13 cellular contexts compared by ENCODE assay signal in genomic region chr6:159463440-159463839, GRCh38.
DNase-seq lines count a peak whose midpoint lies in the region; ATAC-seq and TF ChIP-seq lines count a peak whose summit lies in the region.
"Had no signal": no experiment of that assay in that cellular context is flagged by ENCODE, and none has a peak within 500 bp of the region (broad histone marks: within the 10 kb centered on the region; RNA-seq: fewer than 3 reads in every experiment).

No MANE protein-coding gene starts in this region.

- H3K9me3 ChIP-seq in cardiac muscle cell (ENCODE audit: low read depth) (no peaks in the 10 kb centered on the region), OCI-LY7 (ENCODE audit: low read length) (peaks cover 4% of the 10 kb centered on the region; the same call in 1 of the 2 replicates), tibial artery (no peaks in the 10 kb centered on the region)
- H3K9me3 ChIP-seq: BLaER1 had no signal

- CTCF ChIA-PET in OCI-LY7 (lab: Charles Lee; ENCODE audit: unreplicated experiment): no interaction called here

- no peaks in the 10 kb centered on the region for H3K9me3 Mint-ChIP-seq in natural killer cell

- H3K27ac ChIP-seq in cardiac muscle cell (no peak overlapping the region), OCI-LY7 (ENCODE audit: low read depth, low read length, poor library complexity, severe bottlenecking) (peak overlapping the region; percentile 89), tibial artery (no peak overlapping the region)
- H3K27ac ChIP-seq: BLaER1 had no signal

- no TSS peak for BruUV-seq in OCI-LY7 (replicated peaks; lab: Mats Ljungman, UMichigan)

- no peak for ATAC-seq in Right ventricle myocardium inferior
- ATAC-seq in HG03196 (IDR thresholded peaks at IDR 0.05; ENCODE audit: unreplicated experiment): no peak
- no peak for ATAC-seq in natural killer cell

- H3K36me3 Mint-ChIP-seq in natural killer cell: no peaks in the 10 kb centered on the region

- peaks cover 6 to 23% of the 10 kb centered on the region in 2 donors for H3K27me3 Mint-ChIP-seq in natural killer cell (ENCODE audit: low read depth in 2 of 2)

- H3K4me1 Mint-ChIP-seq in natural killer cell: no peaks in the 10 kb centered on the region

- H3K4me1 ChIP-seq in cardiac muscle cell (ENCODE audit: low read depth) (no peaks in the 10 kb centered on the region), OCI-LY7 (ENCODE audit: insufficient read depth, low read length, poor library complexity, severe bottlenecking) (peaks cover 91% of the 10 kb centered on the region), tibial artery (peaks cover 0 to 6% (median 0%) of the 10 kb centered on the region in 4 donors)

- no peaks in the 10 kb centered on the region for H3K36me3 ChIP-seq in cardiac muscle cell
- no peaks in the 10 kb centered on the region for H3K36me3 ChIP-seq in OCI-LY7 (ENCODE audit: insufficient read depth, low read length)
- H3K36me3 ChIP-seq in tibial artery: no peaks in the 10 kb centered on the region
- H3K36me3 ChIP-seq: BLaER1 had no signal

- POLR2A ChIA-PET in OCI-LY7 (lab: Charles Lee): interaction anchor here (0.9 to 3.8 kb wide), 4 partner anchors 20 to 250 kb away, joined by 3 to 30 read pairs (median 4); no protein-coding TSS in a partner anchor

- DNase-seq in cardiac muscle cell (ENCODE audit: low read depth in 1 of 2, low spot score in 1 of 2) (peak in 1 of 2 donors; percentile 56), Right ventricle myocardium inferior (ENCODE audit: missing footprints) (no peak), OCI-LY7 (ENCODE audit: low spot score) (peak; percentile 72), fibroblast of mammary gland (ENCODE audit: low read depth) (peak; percentile 32), tibial artery (no peak), amniotic stem cell (lab: John Stamatoyannopoulos, UW) (no peak), natural killer cell (no peak)
- DNase-seq: activated naive CD4-positive, alpha-beta T cell treated with anti-CD3 and anti-CD28 coated beads, Interleukin-2, amount 50 U/mL, for 16 hours; NCI-H1436; nucleus accumbens; T-helper 9 cell had no signal

- peak overlapping the region; percentile 57; the same call in 1 of the 2 replicates for H2AFZ ChIP-seq in OCI-LY7 (ENCODE audit: low read length)

- no peak overlapping the region for H3K27ac Mint-ChIP-seq in natural killer cell

- no peaks in the 10 kb centered on the region for H4K20me1 ChIP-seq in OCI-LY7 (ENCODE audit: insufficient read depth, low read length)
- H4K20me1 ChIP-seq: BLaER1 had no signal

- peak; percentile 54 for TF ChIP-seq CTCF in cardiac muscle cell (IDR thresholded peaks at IDR 0.05; ENCODE audit: low read depth, low read length)
- peak; percentile 80 for TF ChIP-seq CTCF in OCI-LY7 (conservative IDR thresholded peaks at IDR 0.05; ENCODE audit: low read length)
- peak; percentile 43 for TF ChIP-seq CTCF in fibroblast of mammary gland (conservative IDR thresholded peaks at IDR 0.05; ENCODE audit: control insufficient read depth, insufficient read depth, low read depth, low read length)
- TF ChIP-seq CTCF in tibial artery (IDR thresholded peaks at IDR 0.05): peak; percentile 26 to 28
- no peak for TF ChIP-seq CTCF in natural killer cell (IDR thresholded peaks at IDR 0.05)

- no peak overlapping the region for H3K4me3 Mint-ChIP-seq in natural killer cell

- H3K4me3 ChIP-seq in cardiac muscle cell (no peak overlapping the region), OCI-LY7 (ENCODE audit: low read depth, low read length, poor library complexity, severe bottlenecking) (no peak overlapping the region), fibroblast of mammary gland (ENCODE audit: control insufficient read depth, low read depth, low read length) (no peak overlapping the region), tibial artery (no peak overlapping the region)
- H3K4me3 ChIP-seq: BLaER1 had no signal

- no peaks in the 10 kb centered on the region for H3K9me2 ChIP-seq in OCI-LY7 (ENCODE audit: insufficient read depth, low read length)

- H3K27me3 ChIP-seq in cardiac muscle cell: no peaks in the 10 kb centered on the region
- H3K27me3 ChIP-seq in tibial artery: no peaks in the 10 kb centered on the region
- H3K27me3 ChIP-seq: BLaER1 had no signal

- no peaks in the 10 kb centered on the region for H3K79me2 ChIP-seq in OCI-LY7 (ENCODE audit: insufficient read depth, low read depth, low read length)

- intact Hi-C loops in Right ventricle myocardium inferior (cut with DNase I) (no loop called here), OCI-LY7 (cut with micrococcal nuclease; ENCODE audit: unreplicated experiment) (loop anchor here (1.0 to 10.0 kb wide), 3 partner anchors 189 to 419 kb away; partner anchors contain the start of gene TAGAP), tibial artery (cut with DNase I; ENCODE audit: low total_unique reads) (loop anchor here (5.0 kb wide), 1 partner anchor 291 kb away; no protein-coding TSS in a partner anchor), natural killer cell (cut with micrococcal nuclease) (no loop called here)

- peak overlapping the region; percentile 65 for H3K4me2 ChIP-seq in OCI-LY7 (ENCODE audit: low read length)
- H3K4me2 ChIP-seq: BLaER1 had no signal

Comparison
In these comparisons a context has a peak if more than half of its experiments do, and no peak if none do; other contexts are left out.
1. DNase-seq: peak in OCI-LY7 (single experiment) and fibroblast of mammary gland (single experiment); none in Right ventricle myocardium inferior (single experiment), tibial artery (0 of 2), amniotic stem cell (single experiment) and natural killer cell (single experiment).
2. intact Hi-C loops: an anchor here in OCI-LY7 (1.0 to 10.0 kb wide) and tibial artery (5.0 kb wide); none called in Right ventricle myocardium inferior and natural killer cell.